ENCODE assay signal across 11 cellular contexts in genomic region chr19:55483681-55484361, GRCh38. TPM values are rescaled to one million over a fixed set of nuclear protein-coding genes. Genes with fewer than 3 reads are reported as not detected.
DNase-seq lines count a peak whose midpoint lies in the region; ATAC-seq and TF ChIP-seq lines count a peak whose summit lies in the region.
"Had no signal": no experiment of that assay in that cellular context is flagged by ENCODE, and none has a peak within 500 bp of the region (broad histone marks: within the 10 kb centered on the region; RNA-seq: fewer than 3 reads in every experiment).

No MANE protein-coding gene starts in this region.

- DNase-seq in ELF-1 (ENCODE audit: low read depth, low spot score) (peak; percentile 71), Karpas-422 (no peak), osteocyte (ENCODE audit: extremely low spot score, unreplicated experiment) (no peak), NCI-H146 (lab: John Stamatoyannopoulos, UW) (no peak)
- DNase-seq in effector memory CD4-positive, alpha-beta T cell = no peak

- H3K27ac ChIP-seq in Karpas-422 (ENCODE audit: low read length) = no peak overlapping the region
- H3K27ac ChIP-seq in effector memory CD4-positive, alpha-beta T cell (ENCODE audit: insufficient read depth, low read length, poor library complexity, severe bottlenecking) = no peak overlapping the region
- H3K27ac ChIP-seq: cardiac muscle cell had no signal

- ATAC-seq in HG03342 (IDR thresholded peaks at IDR 0.05; ENCODE audit: unreplicated experiment) (no peak), HG02970 (IDR thresholded peaks at IDR 0.05; ENCODE audit: low FRiP score, unreplicated experiment) (no peak)

- H3K4me1 Mint-ChIP-seq in osteocyte (ENCODE audit: unreplicated experiment) = peaks cover 39% of the 10 kb centered on the region

- no peaks in the 10 kb centered on the region for H3K9me2 ChIP-seq in Karpas-422 (replicated peaks; ENCODE audit: insufficient read depth, low read length)

- no peak overlapping the region for H3K27ac Mint-ChIP-seq in osteocyte (ENCODE audit: unreplicated experiment)
- H3K27ac Mint-ChIP-seq: activated T-helper 2 cell treated with anti-CD3 and anti-CD28 coated beads, Interferon-gamma antibody, Interleukin-2, Interleukin-4, amounts not matched to agents 10 μg/mL and 5 μg/mL and 100 μg/mL, durations not matched to agents 14 hours and 24 hours and 36 hours had no signal

- H4K20me1 ChIP-seq in Karpas-422 (ENCODE audit: insufficient read depth, low read depth, low read length) = peaks cover 9% of the 10 kb centered on the region; the same call in 1 of the 2 replicates

- H3K4me2 ChIP-seq in Karpas-422 (ENCODE audit: low read depth, low read length, poor library complexity, severe bottlenecking) = peak overlapping the region; percentile 81

- no peaks in the 10 kb centered on the region for H3K27me3 Mint-ChIP-seq in osteocyte (ENCODE audit: unreplicated experiment)

- no peaks in the 10 kb centered on the region for H3K9me3 ChIP-seq in Karpas-422 (ENCODE audit: low read length)
- no peaks in the 10 kb centered on the region for H3K9me3 ChIP-seq in effector memory CD4-positive, alpha-beta T cell (ENCODE audit: control insufficient read depth, low read length)
- H3K9me3 ChIP-seq: upper lobe of left lung had no signal

- peak overlapping the region; percentile 86 for H3K9ac ChIP-seq in Karpas-422 (ENCODE audit: low read length)

- H3K36me3 ChIP-seq in Karpas-422 (ENCODE audit: insufficient read depth, low read length) = no peaks in the 10 kb centered on the region
- H3K36me3 ChIP-seq in effector memory CD4-positive, alpha-beta T cell (ENCODE audit: control insufficient read depth, insufficient read depth, low read length) = peaks cover 19% of the 10 kb centered on the region

- peaks cover 11% of the 10 kb centered on the region for H3K79me2 ChIP-seq in Karpas-422 (ENCODE audit: low read length)

- peaks cover 38% of the 10 kb centered on the region for H3K4me1 ChIP-seq in Karpas-422 (ENCODE audit: low read length)
- peaks cover 19% of the 10 kb centered on the region for H3K4me1 ChIP-seq in effector memory CD4-positive, alpha-beta T cell (ENCODE audit: control insufficient read depth, insufficient read depth, low read length, poor library complexity, severe bottlenecking)

- peak overlapping the region; percentile 75; the same call in 1 of the 2 replicates for H3K4me3 ChIP-seq in Karpas-422 (ENCODE audit: low read length)
- peak overlapping the region; percentile 75 for H3K4me3 ChIP-seq in effector memory CD4-positive, alpha-beta T cell (ENCODE audit: insufficient read depth, low read depth, low read length, poor library complexity, severe bottlenecking)

- H3K4me3 Mint-ChIP-seq in osteocyte (ENCODE audit: unreplicated experiment) = peak overlapping the region; percentile 75

- no peak for TF ChIP-seq CTCF in osteocyte (IDR thresholded peaks at IDR 0.05)

- H3K36me3 Mint-ChIP-seq in osteocyte (ENCODE audit: unreplicated experiment) = no peaks in the 10 kb centered on the region

- no peaks in the 10 kb centered on the region for H3K27me3 ChIP-seq in Karpas-422 (ENCODE audit: low read length)
- no peaks in the 10 kb centered on the region for H3K27me3 ChIP-seq in effector memory CD4-positive, alpha-beta T cell (replicated peaks; ENCODE audit: control insufficient read depth, insufficient read depth, low read length, poor library complexity, severe bottlenecking)
- H3K27me3 ChIP-seq: cardiac muscle cell, upper lobe of left lung had no signal

- no peak overlapping the region for H2AFZ ChIP-seq in Karpas-422 (ENCODE audit: low read length)

- no peaks in the 10 kb centered on the region for H3K9me3 Mint-ChIP-seq in osteocyte (ENCODE audit: unreplicated experiment)
- H3K9me3 Mint-ChIP-seq: activated T-helper 2 cell treated with anti-CD3 and anti-CD28 coated beads, Interferon-gamma antibody, Interleukin-2, Interleukin-4, amounts not matched to agents 10 μg/mL and 5 μg/mL and 100 μg/mL, durations not matched to agents 14 hours and 24 hours and 36 hours had no signal

RNA-seq across cellular contexts. Expression of gene NAT14, which starts 1.2 kb away (rescaled TPM):
- total RNA-seq in Karpas-422 (2014; rRNA removed; shearing (Covaris generic); ENCODE audit: low replicate concordance) = 29.7 and 57.2 TPM in 2 replicates
- total RNA-seq in osteocyte = 54.2 and 58.2 TPM in 2 replicates

RNA-seq across cellular contexts. Expression of gene SSC5D, which starts 4.4 kb away (rescaled TPM):
- 1.0 TPM in 1 of 2 replicates, not detected in the other for total RNA-seq in Karpas-422 (2014; rRNA removed; shearing (Covaris generic); ENCODE audit: low replicate concordance)
- 21.5 and 22.1 TPM in 2 replicates for total RNA-seq in osteocyte

RNA-seq across cellular contexts. Expression of gene ZNF628, which starts 7.4 kb away (rescaled TPM):
- 1.1 and 6.2 TPM in 2 replicates for total RNA-seq in Karpas-422 (2014; rRNA removed; shearing (Covaris generic); ENCODE audit: low replicate concordance)
- 10.4 and 11.6 TPM in 2 replicates for total RNA-seq in osteocyte

RNA-seq across cellular contexts. Expression of gene C19orf85, which starts 19.3 kb away (rescaled TPM):
- total RNA-seq in Karpas-422 (2014; rRNA removed; shearing (Covaris generic); ENCODE audit: low replicate concordance) = not detected in 2 replicates
- not detected in 2 replicates for total RNA-seq in osteocyte
- total RNA-seq: activated T-helper 2 cell treated with anti-CD3 and anti-CD28 coated beads, Interferon-gamma antibody, Interleukin-2, Interleukin-4, amounts not matched to agents 10 μg/mL and 5 μg/mL and 100 μg/mL, durations not matched to agents 14 hours and 24 hours and 36 hours; cardiac muscle cell; pulmonary artery endothelial cell; upper lobe of left lung had no signal

RNA-seq across cellular contexts. Expression of gene ISOC2, which starts 22.4 kb away (rescaled TPM):
- total RNA-seq in Karpas-422 (2014; rRNA removed; shearing (Covaris generic); ENCODE audit: low replicate concordance) = 102 and 151 TPM in 2 replicates
- total RNA-seq in osteocyte = 37.0 and 39.8 TPM in 2 replicates

Comparison
In these comparisons a context has a peak if more than half of its experiments do, and no peak if none do; other contexts are left out.
1. RNA of gene SSC5D, which starts 4.4 kb away (total RNA-seq): 21.5 to 22.1 TPM in osteocyte; 1.0 TPM in Karpas-422; every median in the first group is over 10 times any median in the second.